17 cellular contexts compared by ENCODE assay signal in the genomic region with DNA sequence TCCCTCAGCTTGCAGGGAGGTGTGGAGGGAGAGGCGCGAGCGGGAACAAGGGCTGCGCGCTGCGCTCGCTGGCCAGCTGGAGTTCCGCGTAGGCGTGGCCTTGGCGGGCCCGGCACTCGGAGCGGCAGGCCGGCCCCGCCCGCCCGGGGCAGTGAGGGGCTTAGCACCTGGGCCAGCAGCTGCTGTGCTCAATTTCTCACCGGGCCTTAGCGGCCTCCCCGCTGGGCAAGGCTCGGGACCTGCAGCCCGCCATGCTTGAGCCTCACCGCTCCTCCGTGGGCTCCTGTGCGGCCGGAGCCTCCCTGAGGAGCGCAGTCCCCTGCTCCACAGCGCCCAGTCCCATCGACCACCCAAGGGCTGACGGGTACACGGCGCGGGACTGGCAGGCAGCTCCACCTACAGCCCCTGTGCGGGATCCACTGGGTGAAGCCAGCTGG.
"Had no signal": no experiment of that assay in that cellular context is flagged by ENCODE, and none has a peak within 500 bp of the region (broad histone marks: within the 10 kb centered on the region; RNA-seq: fewer than 3 reads in every experiment).

No MANE protein-coding gene starts in this region.

- H3K9me3 ChIP-seq: mucosa of descending colon, neutrophil had no signal

- H3K36me3 Mint-ChIP-seq: memory B cell had no signal

- H3K4me3 ChIP-seq: coronary artery, mucosa of descending colon, skin epidermis had no signal

- H3K27ac Mint-ChIP-seq: activated CD4-positive, alpha-beta T cell treated with anti-CD3 and anti-CD28 coated beads, Interleukin-2, amount 10 ng/mL, durations not matched to agents 24 days and 14 days; memory B cell; naive thymus-derived CD4-positive, alpha-beta T cell; stimulated activated naive CD8-positive, alpha-beta T cell treated with anti-CD3 and anti-CD28 coated beads, Interleukin-15, amount 100 ng/mL, for 72 hours; T-helper 17 cell had no signal

- DNase-seq: activated CD4-positive, alpha-beta T cell treated with anti-CD3 and anti-CD28 coated beads, Interleukin-2, amount 10 ng/mL, durations not matched to agents 24 days and 14 days; activated CD4-positive, CD25-positive, alpha-beta regulatory T cell; activated naive CD4-positive, alpha-beta T cell; anterior cingulate cortex; brain microvascular endothelial cell; effector CD4-positive, alpha-beta T cell; foreskin keratinocyte; mucosa of descending colon; naive thymus-derived CD4-positive, alpha-beta T cell; stimulated activated naive CD8-positive, alpha-beta T cell treated with anti-CD3 and anti-CD28 coated beads, Interleukin-15, amount 100 ng/mL, for 72 hours; T-helper 17 cell had no signal

- H3K9me3 Mint-ChIP-seq: activated CD4-positive, alpha-beta T cell treated with anti-CD3 and anti-CD28 coated beads, Interleukin-2, amount 10 ng/mL, durations not matched to agents 24 days and 14 days had no signal

- H3K4me3 Mint-ChIP-seq: activated CD4-positive, alpha-beta T cell treated with anti-CD3 and anti-CD28 coated beads, Interleukin-2, amount 10 ng/mL, durations not matched to agents 24 days and 14 days; central memory CD8-positive, alpha-beta T cell; memory B cell; naive thymus-derived CD4-positive, alpha-beta T cell; stimulated activated naive CD8-positive, alpha-beta T cell treated with anti-CD3 and anti-CD28 coated beads, Interleukin-15, amount 100 ng/mL, for 72 hours; T-helper 17 cell had no signal

- H3K27me3 Mint-ChIP-seq: activated CD4-positive, alpha-beta T cell treated with anti-CD3 and anti-CD28 coated beads, Interleukin-2, amount 10 ng/mL, durations not matched to agents 24 days and 14 days; central memory CD8-positive, alpha-beta T cell; memory B cell; naive thymus-derived CD4-positive, alpha-beta T cell; stimulated activated naive CD8-positive, alpha-beta T cell treated with anti-CD3 and anti-CD28 coated beads, Interleukin-15, amount 100 ng/mL, for 72 hours; T-helper 17 cell had no signal

- H3K4me1 Mint-ChIP-seq: activated CD4-positive, alpha-beta T cell treated with anti-CD3 and anti-CD28 coated beads, Interleukin-2, amount 10 ng/mL, durations not matched to agents 24 days and 14 days; central memory CD8-positive, alpha-beta T cell; memory B cell; naive thymus-derived CD4-positive, alpha-beta T cell; stimulated activated naive CD8-positive, alpha-beta T cell treated with anti-CD3 and anti-CD28 coated beads, Interleukin-15, amount 100 ng/mL, for 72 hours; T-helper 17 cell had no signal

- ATAC-seq: foreskin keratinocyte; left lobe of liver; mucosa of descending colon; naive thymus-derived CD4-positive, alpha-beta T cell; stimulated activated naive CD8-positive, alpha-beta T cell treated with anti-CD3 and anti-CD28 coated beads, Interleukin-15, amount 100 ng/mL, for 72 hours; T-helper 17 cell had no signal
